8 cellular contexts compared by ENCODE assay signal in the genomic region with DNA sequence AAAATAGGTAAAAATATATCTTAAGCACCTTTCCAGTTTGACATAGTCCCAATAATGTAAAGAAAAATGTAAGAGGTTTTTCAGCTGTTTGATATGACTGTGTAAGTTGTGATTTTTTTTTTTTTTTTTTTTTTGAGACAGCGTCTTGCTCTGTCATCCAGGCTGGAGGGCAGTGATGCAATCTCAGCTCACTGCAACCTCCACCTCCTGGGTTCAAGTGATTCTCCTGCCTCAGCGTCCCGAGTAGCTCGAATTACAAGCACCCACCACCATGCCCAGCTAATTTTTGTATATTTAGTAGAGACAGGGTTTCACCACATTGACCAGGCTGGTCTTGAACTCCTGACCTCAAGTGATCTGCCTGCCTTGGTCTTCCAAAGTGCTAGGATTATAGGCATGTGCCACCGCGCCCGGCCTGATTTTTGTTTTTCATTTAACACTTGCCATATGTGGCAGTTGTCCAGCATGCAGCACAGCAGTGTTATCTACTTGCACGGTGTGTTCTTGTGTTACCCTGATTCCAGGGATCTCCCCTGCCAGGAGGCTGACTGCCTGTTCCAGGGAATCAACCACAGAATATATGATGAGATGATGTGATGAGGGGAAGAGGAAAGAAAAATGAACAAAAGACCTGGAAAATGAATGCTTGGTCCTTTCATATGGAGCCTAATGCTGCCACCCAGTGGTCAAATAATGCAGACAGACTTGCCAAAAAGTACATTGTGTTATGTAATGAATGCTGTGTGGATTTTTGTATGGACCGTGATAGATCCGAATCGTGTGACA.
DNase-seq lines count a peak whose midpoint lies in the region; ATAC-seq and TF ChIP-seq lines count a peak whose summit lies in the region.

No MANE protein-coding gene starts in this region.

- TF ChIP-seq POLR2A in esophagus muscularis mucosa (IDR thresholded peaks at IDR 0.05; ENCODE audit: low read depth), result no peak

- H3K4me3 Mint-ChIP-seq in natural killer cell treated with Interleukin-12 subunit alpha and Interleukin-12 subunit beta and Interleukin-15 and Interleukin-18, amount 100 ng/mL, for 72 hours, result peak overlapping the region; percentile 34

- no peak overlapping the region for H3K27ac ChIP-seq in esophagus muscularis mucosa (replicated peaks in 1 of 4)

- no peaks in the 10 kb centered on the region for H3K36me3 Mint-ChIP-seq in natural killer cell treated with Interleukin-12 subunit alpha and Interleukin-12 subunit beta and Interleukin-15 and Interleukin-18, amount 100 ng/mL, for 72 hours

- TF ChIP-seq EP300 in esophagus muscularis mucosa (IDR thresholded peaks at IDR 0.05), result no peak

- H3K4me1 ChIP-seq in esophagus muscularis mucosa, result peaks cover 4 to 15% (median 9%) of the 10 kb centered on the region in 4 donors

- no peaks in the 10 kb centered on the region for H3K9me3 Mint-ChIP-seq in natural killer cell treated with Interleukin-12 subunit alpha and Interleukin-12 subunit beta and Interleukin-15 and Interleukin-18, amount 100 ng/mL, for 72 hours

- H3K27ac Mint-ChIP-seq in natural killer cell treated with Interleukin-12 subunit alpha and Interleukin-12 subunit beta and Interleukin-15 and Interleukin-18, amount 100 ng/mL, for 72 hours, result peak overlapping the region; percentile 23 to 70

- H3K27me3 Mint-ChIP-seq in natural killer cell treated with Interleukin-12 subunit alpha and Interleukin-12 subunit beta and Interleukin-15 and Interleukin-18, amount 100 ng/mL, for 72 hours, result peaks cover 0 to 3% of the 10 kb centered on the region in 2 donors

- ATAC-seq in natural killer cell treated with Interleukin-12 subunit alpha and Interleukin-12 subunit beta and Interleukin-15 and Interleukin-18, amount 100 ng/mL, for 72 hours, result peak in 1 of 2 donors; percentile 52
- no peak for ATAC-seq in stimulated activated naive CD8-positive, alpha-beta T cell treated with anti-CD3 and anti-CD28 coated beads, Interleukin-15, Interleukin-2, amounts not matched to agents 100 U/mL and 50 U/mL, for 24 hours
- no peak for ATAC-seq in GM18873 (IDR thresholded peaks at IDR 0.05; ENCODE audit: low FRiP score, unreplicated experiment)

- H3K36me3 ChIP-seq in esophagus muscularis mucosa, result no peaks in the 10 kb centered on the region

- TF ChIP-seq CTCF in GM12865 (IDR thresholded peaks at IDR 0.05; ENCODE audit: insufficient read depth, low read depth, low read length, missing control alignments) (peak; percentile 65), esophagus muscularis mucosa (IDR thresholded peaks at IDR 0.05) (peak; percentile 80 to 82 (median 81))

- peak; percentile 70 for DNase-seq in GM12865 (ENCODE audit: low read depth)
- DNase-seq in HUDEP-2 (lab: John Stamatoyannopoulos, UW; ENCODE audit: unreplicated experiment in 76 of 76), result peak in 55 of 76 experiments; percentile 4 to 74 (median 39)
- peak; percentile 4 for DNase-seq in NOMO-1 treated with dmso at 0.1 percent for 144 hours (lab: John Stamatoyannopoulos, UW; ENCODE audit: unreplicated experiment)
- DNase-seq in activated CD8-positive, alpha-beta memory T cell treated with anti-CD3 and anti-CD28 coated beads, Interleukin-2, amount 50 U/mL, for 4 hours, result peak; percentile 58
- DNase-seq in esophagus muscularis mucosa (ENCODE audit: extremely low spot score), result no peak
- peak; percentile 73 for DNase-seq in natural killer cell treated with Interleukin-12 subunit alpha and Interleukin-12 subunit beta and Interleukin-15 and Interleukin-18, amount 100 ng/mL, for 72 hours (ENCODE audit: low spot score)
- DNase-seq in stimulated activated naive CD8-positive, alpha-beta T cell treated with anti-CD3 and anti-CD28 coated beads, Interleukin-15, Interleukin-2, amounts not matched to agents 100 U/mL and 50 U/mL, for 24 hours, result peak; percentile 59

- 47% methylated on average over 9 of the region's 11 CpGs for WGBS in esophagus muscularis mucosa

- H3K27me3 ChIP-seq in esophagus muscularis mucosa, result no peaks in the 10 kb centered on the region

- H3K4me1 Mint-ChIP-seq in natural killer cell treated with Interleukin-12 subunit alpha and Interleukin-12 subunit beta and Interleukin-15 and Interleukin-18, amount 100 ng/mL, for 72 hours (ENCODE audit: low read depth in 2 of 2), result peaks cover 35 to 37% of the 10 kb centered on the region in 2 donors

- H3K4me3 ChIP-seq in GM12865 (ENCODE audit: low read depth, low read length), result no peak overlapping the region
- H3K4me3 ChIP-seq in esophagus muscularis mucosa, result peak overlapping the region in 1 of 4 donors; percentile 15

- intact Hi-C loops in esophagus muscularis mucosa (cut with DNase I), result loop anchor here (1.0 to 5.0 kb wide), 3 partner anchors 79 to 557 kb away; partner anchors contain the start of gene RAVER2

- H3K9me3 ChIP-seq in esophagus muscularis mucosa, result no peaks in the 10 kb centered on the region
